In the genomic region with DNA sequence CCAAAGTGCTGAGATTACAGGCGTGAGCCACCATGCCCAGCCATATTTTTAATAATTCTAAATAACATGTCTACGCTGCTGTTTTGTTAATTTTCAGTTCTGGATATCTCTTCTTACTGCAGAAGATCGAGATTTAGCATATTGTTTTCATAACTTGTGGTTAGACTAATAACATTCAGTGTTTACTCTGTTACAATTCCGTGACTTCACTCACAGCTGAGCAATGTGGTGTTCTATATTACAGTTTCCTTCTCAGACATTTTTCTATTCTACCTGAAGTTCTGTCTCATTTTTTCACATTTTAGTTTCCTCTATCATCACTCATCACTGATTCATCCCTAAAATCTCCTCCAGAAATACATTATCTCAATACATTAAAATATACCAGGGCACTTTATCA, we compare ENCODE assay signal across 11 cellular contexts. TPM values are rescaled to one million over a fixed set of nuclear protein-coding genes. Genes with fewer than 3 reads are reported as not detected.
A peak's percentile ranks its signal among the peaks of the same experiment; 100 is the strongest.
DNase-seq lines count a peak whose midpoint lies in the region; TF ChIP-seq lines count a peak whose summit lies in the region.
"Had no signal": no experiment of that assay in that cellular context is flagged by ENCODE, and none has a peak within 500 bp of the region (broad histone marks: within the 10 kb centered on the region; RNA-seq: fewer than 3 reads in every experiment).

No MANE protein-coding gene starts in this region.

- DNase-seq in AG08395 (ENCODE audit: low spot score) (peak; percentile 18), GM23248 (peak; percentile 21), endothelial cell (ENCODE audit: low spot score) (no peak), fibroblast of villous mesenchyme (ENCODE audit: low read depth) (peak; percentile 11), MG63 (no peak), GM13977 (ENCODE audit: low spot score) (no peak), NCI-H2107 treated with DMSO at 0.1 percent for 48 hours (lab: John Stamatoyannopoulos, UW; ENCODE audit: unreplicated experiment) (no peak)
- DNase-seq: 8988T; CD8-positive, alpha-beta memory T cell had no signal

- in situ Hi-C loops in GM23248 (cut with MboI): no loop called here
- in situ Hi-C loops in GM13977 (cut with MboI; ENCODE audit: low pct_unique_long_range_greater_than_20kb, low sequenced_read_pairs, unreplicated experiment): no loop called here

- no peak overlapping the region for H3K9ac ChIP-seq in GM23248

- H3K36me3 Mint-ChIP-seq in endothelial cell (ENCODE audit: low read depth, unreplicated experiment): no peaks in the 10 kb centered on the region
- H3K36me3 Mint-ChIP-seq: CD14-positive monocyte had no signal

- H3K4me1 Mint-ChIP-seq in endothelial cell (ENCODE audit: unreplicated experiment): peaks cover 3% of the 10 kb centered on the region
- H3K4me1 Mint-ChIP-seq: CD14-positive monocyte; CD8-positive, alpha-beta memory T cell had no signal

- no peaks in the 10 kb centered on the region for H3K9me3 Mint-ChIP-seq in endothelial cell (ENCODE audit: unreplicated experiment)
- H3K9me3 Mint-ChIP-seq: CD14-positive monocyte had no signal

- H2AFZ ChIP-seq in GM23248: peak overlapping the region; percentile 5; the same call in 1 of the 2 replicates

- TF ChIP-seq CTCF in endothelial cell (IDR thresholded peaks at IDR 0.05; ENCODE audit: unreplicated experiment) (no peak), fibroblast of villous mesenchyme (IDR thresholded peaks at IDR 0.05; ENCODE audit: insufficient read depth, low read depth, low read length) (no peak), GM13977 (IDR thresholded peaks at IDR 0.05; ENCODE audit: extremely low read depth, insufficient read depth, missing control alignments) (no peak)

- 0 out of 2 replicates have a peak, but pooled peaks cover 3% of the 10 kb centered on the region for H3K4me1 ChIP-seq in GM23248 (ENCODE audit: insufficient read depth)

- no peaks in the 10 kb centered on the region for H3F3A ChIP-seq in GM23248 (ENCODE audit: insufficient read depth)

- H3K27ac Mint-ChIP-seq in endothelial cell (ENCODE audit: unreplicated experiment): no peak overlapping the region
- H3K27ac Mint-ChIP-seq: CD14-positive monocyte; CD8-positive, alpha-beta memory T cell had no signal

- H3K9me3 ChIP-seq in GM23248 (ENCODE audit: low read depth) (no peaks in the 10 kb centered on the region), MG63 (no peaks in the 10 kb centered on the region)

- no peaks in the 10 kb centered on the region for H3K36me3 ChIP-seq in GM23248 (ENCODE audit: low read depth)
- H3K36me3 ChIP-seq in MG63: no peaks in the 10 kb centered on the region

- H3K4me3 ChIP-seq in GM23248 (no peak overlapping the region), fibroblast of villous mesenchyme (ENCODE audit: low read depth, low read length) (no peak overlapping the region), MG63 (no peak overlapping the region)

- H3K79me2 ChIP-seq in GM23248 (ENCODE audit: insufficient read depth): no peaks in the 10 kb centered on the region

- peak overlapping the region; percentile 64 for H3K4me3 Mint-ChIP-seq in endothelial cell (ENCODE audit: unreplicated experiment)
- H3K4me3 Mint-ChIP-seq: CD14-positive monocyte; CD8-positive, alpha-beta memory T cell had no signal

- no peaks in the 10 kb centered on the region for H3K27me3 ChIP-seq in GM23248 (replicated peaks; ENCODE audit: insufficient read depth)
- no peaks in the 10 kb centered on the region for H3K27me3 ChIP-seq in MG63

- WGBS in GM23248 (ENCODE audit: low coverage in 1 of 2, low lambda C conversion rate in 2 of 2, missing lambda C conversion rate in 2 of 2), 2 experiments: 10 to 20% methylated on average over 4 of the region's 4 CpGs

- no peaks in the 10 kb centered on the region for H3K9me2 ChIP-seq in GM23248 (ENCODE audit: insufficient read depth)

- H3K27ac ChIP-seq in GM23248: no peak overlapping the region

- H3K4me2 ChIP-seq in GM23248 (ENCODE audit: unreplicated experiment): no peak overlapping the region

- H4K20me1 ChIP-seq in GM23248 (ENCODE audit: insufficient read depth): no peaks in the 10 kb centered on the region

- H3K27me3 Mint-ChIP-seq in endothelial cell (ENCODE audit: unreplicated experiment): peaks cover 5% of the 10 kb centered on the region

RNA-seq across cellular contexts. Expression of gene RNF32, which starts 10.9 kb away (rescaled TPM):
- 1.1 TPM in 2 replicates for total RNA-seq in GM23248 (2014; rRNA removed; shearing (Covaris generic))
- polyA plus RNA-seq in GM23248 (2016; fragmentation: Nextera tagmentation; extraction: Ambion mirVana): 1.8 and 2.4 TPM in 2 replicates
- total RNA-seq in endothelial cell (ENCODE audit: unreplicated experiment) (1.9 TPM), fibroblast of villous mesenchyme (0.43 and 0.97 TPM in 2 replicates)
- 1.8 and 5.2 TPM in 2 replicates for total RNA-seq in MG63 (2014; rRNA removed; shearing (Covaris generic); ENCODE audit: low replicate concordance)
- total RNA-seq: HepG2 had no signal
- polyA plus RNA-seq: HepG2 had no signal

Comparison
In these comparisons a context has a peak if more than half of its experiments do, and no peak if none do; other contexts are left out.
1. DNase-seq: peak in AG08395 (single experiment), GM23248 (single experiment) and fibroblast of villous mesenchyme (single experiment); none in endothelial cell (single experiment), MG63 (single experiment), GM13977 (single experiment) and NCI-H2107 treated with DMSO at 0.1 percent for 48 hours (single experiment).